ENCODE assay signal across 20 cellular contexts in genomic region chr12:58608711-58609110, GRCh38.
DNase-seq lines count a peak whose midpoint lies in the region; ATAC-seq and TF ChIP-seq lines count a peak whose summit lies in the region.
"Had no signal": no experiment of that assay in that cellular context is flagged by ENCODE, and none has a peak within 500 bp of the region (broad histone marks: within the 10 kb centered on the region; RNA-seq: fewer than 3 reads in every experiment).

No MANE protein-coding gene starts in this region.

- no peak overlapping the region for H3K18ac ChIP-seq in IMR-90 (ENCODE audit: low read depth, low read length)

- H3K27ac ChIP-seq in IMR-90 (ENCODE audit: insufficient read depth, low read length): 0 out of 2 replicates have a peak overlapping the region, but pooled peaks have one; percentile 5
- H3K27ac ChIP-seq: 22Rv1, C4-2B had no signal

- no peaks in the 10 kb centered on the region for H3K36me3 ChIP-seq in IMR-90 (ENCODE audit: control insufficient read depth, insufficient read depth, low read length)

- H4K8ac ChIP-seq in IMR-90 (ENCODE audit: low read depth in 2 of 2, low read length in 2 of 2): no peak overlapping the region

- no TSS peak for BruUV-seq in IMR-90 (replicated peaks; lab: Mats Ljungman, UMichigan)

- POLR2A ChIA-PET in IMR-90 (lab: Charles Lee; ENCODE audit: unreplicated experiment) (no interaction called here), T-cell (lab: Charles Lee) (no interaction called here)

- TF ChIP-seq RAD21 in IMR-90 (IDR thresholded peaks at IDR 0.05; ENCODE audit: low read length): no peak

- in situ Hi-C loops in IMR-90 (cut with MboI; ENCODE audit: low sequenced_read_pairs): no loop called here

- no peak overlapping the region for H4K5ac ChIP-seq in IMR-90 (ENCODE audit: low read depth, low read length)

- no peak overlapping the region for H3K23ac ChIP-seq in IMR-90 (ENCODE audit: low read depth, low read length)

- H2AK9ac ChIP-seq in IMR-90 (replicated peaks; ENCODE audit: low read depth, low read length, poor library complexity): no peak overlapping the region

- no peak overlapping the region for H3K4ac ChIP-seq in IMR-90 (ENCODE audit: low read depth, low read length)

- no peak overlapping the region for H3K27ac Mint-ChIP-seq in T-cell

- intact Hi-C loops in IMR-90 (cut with micrococcal nuclease): no loop called here

- no peak overlapping the region for H3K56ac ChIP-seq in IMR-90 (ENCODE audit: extremely low read depth, insufficient read depth, low read length)

- TF ChIP-seq CTCF in IMR-90 (conservative IDR thresholded peaks at IDR 0.05; ENCODE audit: low read depth, low read length) (no peak), fibroblast of villous mesenchyme (IDR thresholded peaks at IDR 0.05; ENCODE audit: insufficient read depth, low read depth, low read length) (no peak)

- H2BK20ac ChIP-seq in IMR-90 (ENCODE audit: low read depth, low read length): peak overlapping the region; percentile 2; the same call in 1 of the 2 replicates

- H2AK5ac ChIP-seq in IMR-90 (ENCODE audit: low read depth, low read length): no peak overlapping the region

- DNase-seq in AG08395 (ENCODE audit: low spot score) (peak; percentile 9), IMR-90 (peak; percentile 24), astrocyte of the hippocampus (ENCODE audit: low read depth, low spot score) (peak; percentile 42), fibroblast of villous mesenchyme (ENCODE audit: low read depth) (peak; percentile 16), NCI-H128 (lab: John Stamatoyannopoulos, UW; ENCODE audit: unreplicated experiment) (no peak), T-cell (no peak), SHP77 (lab: John Stamatoyannopoulos, UW) (no peak)
- DNase-seq: DND-41; GF-D8; H7; NCI-H1105; NCI-H187; NCI-H345; NK-92 treated with Interleukin-12 subunit alpha and Interleukin-12 subunit beta, amount 100 ng/mL, for 24 hours; OCI-M1; RPMI8226 had no signal

- peaks cover 5% of the 10 kb centered on the region for H3K4me1 ChIP-seq in IMR-90 (ENCODE audit: control insufficient read depth, insufficient read depth, low read length)

- CTCF ChIA-PET in IMR-90 (lab: Yijun Ruan, JAX) (interaction anchor here (0.6 kb wide), 1 partner anchor 35 kb away, joined by 3 read pairs; no protein-coding TSS in a partner anchor), T-cell (lab: Charles Lee) (no interaction called here)

- dilution Hi-C loops in IMR-90 (cut with HindIII; ENCODE audit: low sequenced_read_pairs, unreplicated experiment): no loop called here

- no peak overlapping the region for H2BK15ac ChIP-seq in IMR-90 (ENCODE audit: low read depth, low read length)

- H3K4me3 ChIP-seq in IMR-90 (ENCODE audit: insufficient read depth, low read depth, low read length) (no peak overlapping the region), fibroblast of villous mesenchyme (ENCODE audit: low read depth, low read length) (no peak overlapping the region)

- no peak overlapping the region for H2AFZ ChIP-seq in IMR-90 (replicated peaks; ENCODE audit: low read length, poor library complexity)

- H2BK5ac ChIP-seq in IMR-90 (ENCODE audit: low read depth, low read length, poor library complexity, severe bottlenecking): no peak overlapping the region

- H3K27me3 Mint-ChIP-seq in T-cell: peaks cover 3% of the 10 kb centered on the region in 2 donors

- H3K27me3 ChIP-seq in IMR-90 (ENCODE audit: control insufficient read depth, insufficient read depth, low read length): no peaks in the 10 kb centered on the region

- ATAC-seq in IMR-90 (ENCODE audit: low read depth) (peak; percentile 64), HG03439 (IDR thresholded peaks at IDR 0.05; ENCODE audit: unreplicated experiment) (no peak), T-cell (replicated peaks in 1 of 4) (no peak)
- ATAC-seq: HepG2 had no signal

- WGBS in IMR-90 (ENCODE audit: extremely low coverage in 2 of 2, insufficient read length in 1 of 2), 2 experiments: no CpG with 5 or more reads among the region's 1 CpG

- H3K4me1 Mint-ChIP-seq in T-cell: no peaks in the 10 kb centered on the region

- no peak overlapping the region for H4K91ac ChIP-seq in IMR-90 (ENCODE audit: insufficient read depth, low read depth, low read length)

- no peaks in the 10 kb centered on the region for H4K20me1 ChIP-seq in IMR-90 (ENCODE audit: insufficient read depth, low read length)

- H3K79me1 ChIP-seq in IMR-90 (ENCODE audit: low read depth in 1 of 2, low read length in 2 of 2): no peaks in the 10 kb centered on the region

- H3K9me3 ChIP-seq in IMR-90 (ENCODE audit: control insufficient read depth, insufficient read depth, low read length): no peaks in the 10 kb centered on the region

- H3K4me2 ChIP-seq in IMR-90 (ENCODE audit: low read depth, low read length): no peak overlapping the region

- H3K4me3 Mint-ChIP-seq in T-cell: no peak overlapping the region

- H3K36me3 Mint-ChIP-seq in T-cell: no peaks in the 10 kb centered on the region

- no peak for TF ChIP-seq POLR2A in IMR-90 (IDR thresholded peaks at IDR 0.05; ENCODE audit: low read depth, low read length)

- H3K9me1 ChIP-seq in IMR-90 (ENCODE audit: insufficient read depth, low read length): peaks cover 5% of the 10 kb centered on the region

- no peak overlapping the region for H2BK120ac ChIP-seq in IMR-90 (ENCODE audit: low read depth, low read length)

- peaks cover 0 to 3% (median 3%) of the 10 kb centered on the region in 3 donors for H3K9me3 Mint-ChIP-seq in T-cell

- H3K9ac ChIP-seq in IMR-90 (ENCODE audit: low read depth, low read length): no peak overlapping the region

- no peak overlapping the region for H3K14ac ChIP-seq in IMR-90 (replicated peaks; ENCODE audit: low read depth, low read length)

TF ChIP-seq in IMR-90, 13 proteins besides CTCF, POLR2A, EP300 and RAD21:
- TF ChIP-seq MXI1 (IDR thresholded peaks at IDR 0.05; ENCODE audit: borderline replicate concordance, low read depth, low read length) (no peak), RCOR1 (IDR thresholded peaks at IDR 0.05; ENCODE audit: insufficient replicate concordance, low read length) (no peak), MAZ (IDR thresholded peaks at IDR 0.05; ENCODE audit: borderline replicate concordance, low read depth, low read length) (no peak), BHLHE40 (IDR thresholded peaks at IDR 0.05; ENCODE audit: low read depth, low read length) (no peak), CEBPB (IDR thresholded peaks at IDR 0.05; ENCODE audit: low read depth, low read length) (no peak), ELK1 (IDR thresholded peaks at IDR 0.05; ENCODE audit: borderline replicate concordance, low read depth, low read length) (no peak), SMC3 (IDR thresholded peaks at IDR 0.05; ENCODE audit: low read depth, low read length) (no peak), CHD1 (IDR thresholded peaks at IDR 0.05; ENCODE audit: low read depth, low read length) (no peak), FOS (IDR thresholded peaks at IDR 0.05; ENCODE audit: low read depth, low read length) (no peak), NFE2L2 (IDR thresholded peaks at IDR 0.05; ENCODE audit: low read depth, low read length) (no peak), USF2 (IDR thresholded peaks at IDR 0.05; ENCODE audit: low read depth, low read length) (no peak), MAFK (IDR thresholded peaks at IDR 0.05; ENCODE audit: low read depth, low read length) (no peak), RFX5 (IDR thresholded peaks at IDR 0.05; ENCODE audit: low read depth, low read length) (no peak)

Comparison
In these comparisons a context has a peak if more than half of its experiments do, and no peak if none do; other contexts are left out.
1. DNase-seq: peak in AG08395 (single experiment), IMR-90 (single experiment), astrocyte of the hippocampus (single experiment) and fibroblast of villous mesenchyme (single experiment); none in NCI-H128 (single experiment), T-cell (0 of 34) and SHP77 (0 of 2).